Comparison of ENCODE assay signal across 26 cellular contexts in genomic region chr12:118310320-118310719, GRCh38.
"Had no signal": no experiment of that assay in that cellular context is flagged by ENCODE, and none has a peak within 500 bp of the region (broad histone marks: within the 10 kb centered on the region; RNA-seq: fewer than 3 reads in every experiment).

No MANE protein-coding gene starts in this region.

- H3K27me3 ChIP-seq: dorsolateral prefrontal cortex, esophagus squamous epithelium, gastroesophageal sphincter, heart left ventricle, hepatocyte, left lung had no signal

- H3K27ac ChIP-seq: coronary artery, dorsolateral prefrontal cortex, epithelial cell of prostate, esophagus squamous epithelium, gastroesophageal sphincter, heart left ventricle, hepatocyte, left lung, lower lobe of right lung had no signal

- H3K4me3 ChIP-seq: coronary artery, dorsolateral prefrontal cortex, esophagus squamous epithelium, gastroesophageal sphincter, heart left ventricle, hepatocyte, left lung, lower lobe of right lung, mucosa of descending colon had no signal

- H2AFZ ChIP-seq: hepatocyte had no signal

- H3K4me2 ChIP-seq: hepatocyte had no signal

- DNase-seq: dermis blood vessel endothelial cell; dorsolateral prefrontal cortex; effector CD4-positive, alpha-beta T cell; effector memory CD8-positive, alpha-beta T cell; endodermal cell; esophagus squamous epithelium; foreskin fibroblast; foreskin melanocyte; heart left ventricle; hypothalamus; immature natural killer cell; left cardiac atrium; left lung; left ventricle myocardium superior; lower lobe of right lung; mesenchymal stem cell; mucosa of descending colon; naive B cell; naive thymus-derived CD8-positive, alpha-beta T cell had no signal

- H3K9me3 ChIP-seq: esophagus squamous epithelium, gastroesophageal sphincter, heart left ventricle, left lung, lower lobe of right lung, mucosa of descending colon had no signal

- ATAC-seq: effector memory CD8-positive, alpha-beta T cell; esophagus mucosa; gastroesophageal sphincter; heart left ventricle; left cardiac atrium; left lung; left ventricle myocardium superior; lower lobe of right lung; mucosa of descending colon; naive thymus-derived CD8-positive, alpha-beta T cell had no signal

- FAIRE-seq: endometrium, keratinocyte had no signal

- H3K36me3 ChIP-seq: esophagus squamous epithelium, gastroesophageal sphincter, heart left ventricle, left lung, lower lobe of right lung had no signal

- H3K79me2 ChIP-seq: hepatocyte had no signal
